In genomic region chrX:129058405-129058804, GRCh38 we compare ENCODE assay signal across 20 cellular contexts.
DNase-seq lines count a peak whose midpoint lies in the region; ATAC-seq, FAIRE-seq and TF ChIP-seq lines count a peak whose summit lies in the region.
"Had no signal": no experiment of that assay in that cellular context is flagged by ENCODE, and none has a peak within 500 bp of the region (broad histone marks: within the 10 kb centered on the region; RNA-seq: fewer than 3 reads in every experiment).

No MANE protein-coding gene starts in this region.

- no peak for TF ChIP-seq EP300 in HepG2 (IDR thresholded peaks at IDR 0.05; ENCODE audit: low read depth in 2 of 2, low read length in 2 of 2)
- no peak for TF ChIP-seq EP300 in HepG2 (CRISPR knock-in tag; IDR thresholded peaks at IDR 0.05; ENCODE audit: borderline replicate concordance)

- peaks cover 16% of the 10 kb centered on the region for H3K4me1 ChIP-seq in HepG2 (ENCODE audit: insufficient read depth, low read length)
- no peaks in the 10 kb centered on the region for H3K4me1 ChIP-seq in right lobe of liver
- H3K4me1 ChIP-seq in endodermal cell (ENCODE audit: control insufficient read depth, insufficient read depth, low read length): no peaks in the 10 kb centered on the region
- H3K4me1 ChIP-seq in Caco-2: no peaks in the 10 kb centered on the region
- H3K4me1 ChIP-seq: BE2C had no signal

- H3K4me2 ChIP-seq in HepG2 (ENCODE audit: low read depth, low read length): no peak overlapping the region

- TF ChIP-seq POLR2A in HepG2 (IDR thresholded peaks at IDR 0.05; ENCODE audit: insufficient read depth in 1 of 2, low read depth in 2 of 2, low read length in 2 of 2) (no peak), right lobe of liver (IDR thresholded peaks at IDR 0.05) (no peak)

- peak; percentile 9 for DNase-seq in HepG2 (ENCODE audit: low spot score)
- DNase-seq in right lobe of liver: no peak
- DNase-seq in NAMALWA (ENCODE audit: low spot score): peak; percentile 1
- DNase-seq in endodermal cell: no peak
- DNase-seq in progenitor cell of endocrine pancreas (ENCODE audit: low spot score, unreplicated experiment): no peak
- DNase-seq in caudate nucleus (lab: John Stamatoyannopoulos, UW): no peak
- DNase-seq in Caco-2: no peak
- DNase-seq: BE2C; CD8-positive, alpha-beta T cell; COR-L47; DND-41; GDM1; KG1 had no signal

- BruUV-seq in HepG2 (replicated peaks; lab: Mats Ljungman, UMichigan): no TSS peak
- no TSS peak for BruUV-seq in Caco-2 (replicated peaks; lab: Mats Ljungman, UMichigan)

- intact Hi-C loops in HepG2 (cut with micrococcal nuclease; ENCODE audit: unreplicated experiment): no loop called here
- intact Hi-C loops in right lobe of liver (cut with DNase I): no loop called here
- intact Hi-C loops in Caco-2 (cut with micrococcal nuclease; ENCODE audit: unreplicated experiment): no loop called here

- H2AFZ ChIP-seq in HepG2 (ENCODE audit: low read length): no peak overlapping the region

- POLR2A ChIA-PET in HepG2 (lab: Yijun Ruan, JAX) (no interaction called here), Caco-2 (lab: Charles Lee) (no interaction called here)

- WGBS in HepG2 (ENCODE audit: low lambda C conversion rate): no CpG with 5 or more reads among the region's 1 CpG
- 86% methylated on average over 1 of the region's 1 CpG for WGBS in right lobe of liver (ENCODE audit: insufficient coverage, low coverage, low lambda C conversion rate, missing lambda C conversion rate)
- 100% methylated on average over 1 of the region's 1 CpG; no CpG with 5 or more reads in 1 of the 2 experiments for whole genome bisulfite sequencing in endodermal cell (ENCODE audit: insufficient coverage in 1 of 2, insufficient read length in 1 of 2), 2 experiments

- FAIRE-seq in HepG2 (lab: Jason Lieb, UNC): peak; percentile 37
- FAIRE-seq: A204.1, GM12892 had no signal

- ATAC-seq in HepG2 (no peak), right lobe of liver (no peak), HG03439 (IDR thresholded peaks at IDR 0.05; ENCODE audit: unreplicated experiment) (no peak)
- ATAC-seq: CD8-positive, alpha-beta T cell; HCT116 had no signal

- peaks cover 44% of the 10 kb centered on the region for H3K4me1 Mint-ChIP-seq in endodermal cell
- H3K4me1 Mint-ChIP-seq in progenitor cell of endocrine pancreas (ENCODE audit: low read depth): peaks cover 3% of the 10 kb centered on the region
- no peaks in the 10 kb centered on the region for H3K4me1 Mint-ChIP-seq in Caco-2 (ENCODE audit: low read depth, unreplicated experiment)
- H3K4me1 Mint-ChIP-seq: IgD-negative memory B cell had no signal

- peaks cover 8% of the 10 kb centered on the region for H3K9me3 Mint-ChIP-seq in endodermal cell
- H3K9me3 Mint-ChIP-seq in progenitor cell of endocrine pancreas (ENCODE audit: low read depth): peaks cover 3% of the 10 kb centered on the region
- H3K9me3 Mint-ChIP-seq in Caco-2 (ENCODE audit: unreplicated experiment): no peaks in the 10 kb centered on the region
- H3K9me3 Mint-ChIP-seq: CD8-positive, alpha-beta T cell had no signal

- TF ChIP-seq RAD21 in HepG2 (CRISPR knock-in tag; IDR thresholded peaks at IDR 0.05): no peak

- no peaks in the 10 kb centered on the region for H3K36me3 ChIP-seq in HepG2 (replicated peaks in 1 of 2; ENCODE audit: control insufficient read depth in 1 of 2, insufficient read depth in 2 of 2, low read length in 2 of 2)
- H3K36me3 ChIP-seq in right lobe of liver: no peaks in the 10 kb centered on the region
- no peaks in the 10 kb centered on the region for H3K36me3 ChIP-seq in endodermal cell (ENCODE audit: control insufficient read depth, insufficient read depth, low read length)
- H3K36me3 ChIP-seq in Caco-2 (ENCODE audit: control insufficient read depth, insufficient read depth, low read length): no peaks in the 10 kb centered on the region
- H3K36me3 ChIP-seq: BE2C had no signal

- H3K27ac ChIP-seq in HepG2 (ENCODE audit: extremely low read length, insufficient read depth, low read length): no peak overlapping the region
- no peak overlapping the region for H3K27ac ChIP-seq in right lobe of liver
- H3K27ac ChIP-seq in endodermal cell (ENCODE audit: low read depth, low read length): no peak overlapping the region
- H3K27ac ChIP-seq in caudate nucleus (ENCODE audit: low read depth, low read length): no peak overlapping the region
- H3K27ac ChIP-seq: C4-2B, HL-60 had no signal

- H3K27ac Mint-ChIP-seq in endodermal cell (no peak overlapping the region), progenitor cell of endocrine pancreas (no peak overlapping the region), Caco-2 (ENCODE audit: unreplicated experiment) (no peak overlapping the region)
- H3K27ac Mint-ChIP-seq: CD8-positive, alpha-beta T cell; IgD-negative memory B cell had no signal

- H4K20me1 ChIP-seq in HepG2 (ENCODE audit: insufficient read depth, low read length): no peaks in the 10 kb centered on the region

- H3K9ac ChIP-seq in HepG2 (ENCODE audit: insufficient read depth, low read depth, low read length): no peak overlapping the region
- no peak overlapping the region for H3K9ac ChIP-seq in endodermal cell (ENCODE audit: extremely low read depth, low read length, poor library complexity, severe bottlenecking)

- H3K36me3 Mint-ChIP-seq in endodermal cell (ENCODE audit: low read depth) (peaks cover 6% of the 10 kb centered on the region), progenitor cell of endocrine pancreas (ENCODE audit: insufficient read depth) (no peaks in the 10 kb centered on the region), Caco-2 (ENCODE audit: insufficient read depth, unreplicated experiment) (no peaks in the 10 kb centered on the region)
- H3K36me3 Mint-ChIP-seq: CD8-positive, alpha-beta T cell; IgD-negative memory B cell had no signal

- H3K27me3 Mint-ChIP-seq in endodermal cell (ENCODE audit: insufficient read depth) (no peaks in the 10 kb centered on the region), progenitor cell of endocrine pancreas (no peaks in the 10 kb centered on the region), Caco-2 (ENCODE audit: insufficient read depth, unreplicated experiment) (no peaks in the 10 kb centered on the region)

- no peaks in the 10 kb centered on the region for H3K79me2 ChIP-seq in HepG2 (ENCODE audit: insufficient read depth, low read length)

- H3K4me3 ChIP-seq in HepG2 (replicated peaks in 1 of 3; ENCODE audit: insufficient read depth in 1 of 3, low read depth in 2 of 3, low read length in 3 of 3): no peak overlapping the region
- no peak overlapping the region for H3K4me3 ChIP-seq in right lobe of liver
- H3K4me3 ChIP-seq in endodermal cell (ENCODE audit: low read length): no peak overlapping the region
- no peak overlapping the region for H3K4me3 ChIP-seq in Caco-2 (ENCODE audit: low read depth, low read length)

- CTCF ChIA-PET in HepG2 (lab: Yijun Ruan, JAX; ENCODE audit: low intra/inter-chr PET ratio, low total read pairs) (no interaction called here), Caco-2 (lab: Charles Lee) (no interaction called here)

- H3K4me3 Mint-ChIP-seq in endodermal cell (no peak overlapping the region), progenitor cell of endocrine pancreas (ENCODE audit: low read depth) (no peak overlapping the region), Caco-2 (ENCODE audit: unreplicated experiment) (no peak overlapping the region)
- H3K4me3 Mint-ChIP-seq: CD8-positive, alpha-beta T cell; IgD-negative memory B cell had no signal

- in situ Hi-C loops in HepG2 (cut with HindIII; ENCODE audit: extremely low pct_ligation_motif_present, low pct_unique_long_range_greater_than_20kb): no loop called here

- H3K9me3 ChIP-seq in HepG2 (ENCODE audit: low read length): no peaks in the 10 kb centered on the region
- H3K9me3 ChIP-seq in right lobe of liver: no peaks in the 10 kb centered on the region
- no peaks in the 10 kb centered on the region for H3K9me3 ChIP-seq in endodermal cell (ENCODE audit: control insufficient read depth, low read length)
- no peaks in the 10 kb centered on the region for H3K9me3 ChIP-seq in Caco-2
- H3K9me3 ChIP-seq: BE2C had no signal

- no peaks in the 10 kb centered on the region for H3K27me3 ChIP-seq in HepG2 (ENCODE audit: control insufficient read depth in 1 of 2, insufficient read depth in 2 of 2, low read length in 2 of 2)
- peaks cover 0 to 5% of the 10 kb centered on the region in 2 donors for H3K27me3 ChIP-seq in right lobe of liver
- no peaks in the 10 kb centered on the region for H3K27me3 ChIP-seq in endodermal cell (ENCODE audit: control insufficient read depth, insufficient read depth, low read length, poor library complexity, severe bottlenecking)
- H3K27me3 ChIP-seq in Caco-2 (replicated peaks; ENCODE audit: control insufficient read depth, insufficient read depth, low read length): no peaks in the 10 kb centered on the region
- H3K27me3 ChIP-seq: BE2C had no signal

- TF ChIP-seq CTCF in HepG2 (CRISPR knock-in tag; IDR thresholded peaks at IDR 0.05) (no peak), right lobe of liver (IDR thresholded peaks at IDR 0.05) (no peak), endodermal cell (conservative IDR thresholded peaks at IDR 0.05) (peak; percentile 48), progenitor cell of endocrine pancreas (IDR thresholded peaks at IDR 0.05; ENCODE audit: unreplicated experiment) (peak; percentile 16), Caco-2 (IDR thresholded peaks at IDR 0.05; ENCODE audit: insufficient read depth in 1 of 2, low read depth in 1 of 2, low read length in 1 of 2, severe bottlenecking in 1 of 2, unreplicated experiment in 1 of 2) (no peak)

TF ChIP-seq in HepG2, 621 proteins besides CTCF, POLR2A, EP300 and RAD21:
- TF ChIP-seq GLI4 (CRISPR knock-in tag; IDR thresholded peaks at IDR 0.05; ENCODE audit: borderline replicate concordance) (no peak), NR2F6 (IDR thresholded peaks at IDR 0.05) (peak; percentile 51; the same call in 1 of the 2 replicates), NR2F6 (CRISPR knock-in tag; IDR thresholded peaks at IDR 0.05) (no peak)

Comparison
In these comparisons a context has a peak if more than half of its experiments do, and no peak if none do; other contexts are left out.
1. DNase-seq: peak in HepG2 (single experiment) and NAMALWA (single experiment); none in right lobe of liver (0 of 3), endodermal cell (single experiment), progenitor cell of endocrine pancreas (single experiment), caudate nucleus (0 of 61) and Caco-2 (0 of 2).
2. CTCF ChIP-seq: peak in endodermal cell (single experiment) and progenitor cell of endocrine pancreas (single experiment); none in HepG2 (single experiment), right lobe of liver (0 of 4) and Caco-2 (0 of 2).